ENCODE assay signal across 8 cellular contexts in the genomic region with DNA sequence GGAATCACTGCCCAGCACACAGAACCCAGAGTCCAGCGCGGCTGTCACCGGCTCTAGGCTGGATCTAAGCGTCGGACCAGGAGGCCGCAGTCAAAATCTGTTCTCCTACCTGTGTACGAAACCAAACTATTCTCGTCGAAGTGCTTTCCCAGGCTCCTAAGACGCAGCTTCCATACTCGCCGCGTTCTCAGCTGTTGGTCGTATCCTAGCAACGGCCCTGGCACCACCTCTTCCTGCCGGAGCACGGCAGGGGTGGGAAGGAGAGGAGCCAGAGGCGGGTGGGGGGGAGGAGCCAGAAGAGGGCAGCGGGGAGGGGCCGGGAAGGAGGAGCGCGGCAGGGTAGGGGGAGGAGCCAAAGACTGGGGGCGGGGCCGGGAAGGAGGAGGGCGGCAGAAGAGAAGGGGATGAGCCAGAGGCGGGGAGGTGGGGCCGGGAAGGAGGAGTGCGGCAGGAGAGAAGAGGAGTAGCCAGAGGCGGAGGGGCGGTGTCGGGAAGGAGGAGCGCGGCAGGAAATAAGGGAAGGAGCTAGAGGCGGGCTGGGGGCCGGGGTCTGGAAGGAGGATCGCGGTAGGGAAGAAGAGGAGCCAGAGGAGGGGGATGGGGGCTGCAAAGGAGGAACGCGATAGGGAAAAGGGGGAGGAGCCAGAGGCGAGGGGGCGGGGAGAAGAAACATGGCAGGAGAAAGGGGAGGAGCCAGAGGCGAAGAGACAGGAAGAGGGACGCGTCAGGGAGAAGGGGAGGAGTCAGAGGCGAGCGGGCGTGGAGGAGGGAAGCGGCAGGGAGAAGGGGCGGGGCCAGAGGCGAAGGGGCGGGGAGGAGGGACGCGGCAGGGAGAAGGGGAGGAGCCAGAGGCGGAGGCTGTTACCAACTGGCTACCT. TPM values are rescaled to one million over a fixed set of nuclear protein-coding genes. Genes with fewer than 3 reads are reported as not detected.
A peak's percentile ranks its signal among the peaks of the same experiment; 100 is the strongest.
DNase-seq lines count a peak whose midpoint lies in the region; ATAC-seq and TF ChIP-seq lines count a peak whose summit lies in the region.

A gene (minus strand): TSS at position 213 of the 878 bp plus-strand sequence. CDS start 22,255 bp downstream, outside the sequence.

- no peaks in the 10 kb centered on the region for H3K36me3 Mint-ChIP-seq in T-helper 17 cell (ENCODE audit: low read depth)

- H3K27ac ChIP-seq in right cardiac atrium (ENCODE audit: low read length): peak within 1 kb of the TSS; percentile 93
- peak within 1 kb of the TSS; percentile 89 to 96 for H3K27ac ChIP-seq in uterus

- H3K4me3 ChIP-seq in right cardiac atrium (ENCODE audit: low read length) (peak within 1 kb of the TSS; percentile 52), uterus (peak within 1 kb of the TSS; percentile 62 to 74)

- H3K9me3 ChIP-seq in T-helper 17 cell (ENCODE audit: control insufficient read depth, low read length, poor library complexity, severe bottlenecking): no peaks in the 10 kb centered on the region
- H3K9me3 ChIP-seq in right cardiac atrium (ENCODE audit: control insufficient read depth, low read length): no peaks in the 10 kb centered on the region
- no peaks in the 10 kb centered on the region for H3K9me3 ChIP-seq in uterus

- intact Hi-C loops in right cardiac atrium (cut with DNase I) (no loop called here), uterus (cut with DNase I; ENCODE audit: low total_unique reads) (no loop called here)

- no peaks in the 10 kb centered on the region for H3K27me3 ChIP-seq in right cardiac atrium (ENCODE audit: control insufficient read depth, insufficient read depth)
- no peaks in the 10 kb centered on the region for H3K27me3 ChIP-seq in uterus

- peak within 1 kb of the TSS; percentile 96 for H3K4me3 Mint-ChIP-seq in T-helper 17 cell

- TF ChIP-seq POLR2A in uterus (IDR thresholded peaks at IDR 0.05): peak; percentile 26 to 63

- peak; percentile 83 for DNase-seq in NCI-H1694 treated with DMSO at 0.1 percent for 48 hours (lab: John Stamatoyannopoulos, UW)
- peak; percentile 90 to 96 (median 95) for DNase-seq in T-helper 17 cell
- peak; percentile 84 to 99 (median 97) for DNase-seq in anterior cingulate cortex (lab: John Stamatoyannopoulos, UW)
- DNase-seq in right cardiac atrium: peak; percentile 99
- peak; percentile 86 for DNase-seq in pulmonary artery endothelial cell (ENCODE audit: low read depth, low spot score)
- DNase-seq in uterus: peak; percentile 98 to 100

- H3K27ac Mint-ChIP-seq in T-helper 17 cell: peak within 1 kb of the TSS; percentile 84

- peaks cover 17% of the 10 kb centered on the region for H3K4me1 Mint-ChIP-seq in T-helper 17 cell

- 1% methylated on average over 54 of the region's 54 CpGs for WGBS in right cardiac atrium

- H3K4me1 ChIP-seq in right cardiac atrium (ENCODE audit: control insufficient read depth, insufficient read depth, low read length): no peaks in the 10 kb centered on the region
- H3K4me1 ChIP-seq in uterus: no peaks in the 10 kb centered on the region

- peaks cover 14% of the 10 kb centered on the region for H3K27me3 Mint-ChIP-seq in T-helper 17 cell

- peak; percentile 84 for ATAC-seq in GM18498 (IDR thresholded peaks at IDR 0.05; ENCODE audit: unreplicated experiment)
- peak; percentile 80 for ATAC-seq in HG02885 (IDR thresholded peaks at IDR 0.05; ENCODE audit: poor library complexity, unreplicated experiment)
- ATAC-seq in T-helper 17 cell: peak; percentile 85
- ATAC-seq in right cardiac atrium: peak; percentile 98

- no peak for TF ChIP-seq CTCF in uterus (IDR thresholded peaks at IDR 0.05)

- H3K36me3 ChIP-seq in uterus: no peaks in the 10 kb centered on the region

RNA-seq across cellular contexts. Expression of the gene that starts here (rescaled TPM):
- total RNA-seq in T-helper 17 cell: under 1 TPM in 1 of 2 donors, not detected in 1; 0.16 TPM
- total RNA-seq in right cardiac atrium: under 1 TPM; 0.41 to 0.79 (median 0.62) TPM
- 0.07 TPM for polyA plus RNA-seq in right cardiac atrium
- 0.32 and 0.33 TPM in 2 replicates for total RNA-seq in pulmonary artery endothelial cell
- 1 to 10 TPM in 3 of 4 donors, not detected in 1; 2.4 to 9.9 (median 6.1) TPM for total RNA-seq in uterus

Comparison
In these comparisons a context has a peak if more than half of its experiments do, and no peak if none do; other contexts are left out.
1. Peak in every context shown above with its lines: DNase-seq, ATAC-seq, H3K4me3 ChIP-seq and H3K27ac ChIP-seq.
2. Peak in DNase-seq and ATAC-seq in T-helper 17 cell; RNA of the gene not detected or under 1 TPM.
3. Peak in DNase-seq, ATAC-seq, H3K4me3 ChIP-seq and H3K27ac ChIP-seq in right cardiac atrium; RNA of the gene not detected or under 1 TPM.
4. Peak in DNase-seq in pulmonary artery endothelial cell; RNA of the gene not detected or under 1 TPM.